Comparison of ENCODE assay signal across 8 cellular contexts in genomic region chr17:55601874-55602364, GRCh38.
DNase-seq lines count a peak whose midpoint lies in the region; ATAC-seq and TF ChIP-seq lines count a peak whose summit lies in the region.

No MANE protein-coding gene starts in this region.

- H3K36me3 ChIP-seq in DOHH2 (ENCODE audit: control insufficient read depth, low read length) (no peaks in the 10 kb centered on the region), HAP-1 (replicated peaks) (no peaks in the 10 kb centered on the region; the same call in 1 of the 2 replicates), mammary epithelial cell (ENCODE audit: insufficient read depth, low read length) (no peaks in the 10 kb centered on the region), mesodermal cell (ENCODE audit: control insufficient read depth, insufficient read depth, low read length) (no peaks in the 10 kb centered on the region)

- H3K9ac ChIP-seq in mammary epithelial cell (ENCODE audit: insufficient read depth, low read length) = no peak overlapping the region

- H3F3A ChIP-seq in DOHH2 (ENCODE audit: control insufficient read depth, insufficient read depth) = no peaks in the 10 kb centered on the region

- dilution Hi-C loops in mammary epithelial cell (cut with HindIII; ENCODE audit: low sequenced_read_pairs) = no loop called here

- CTCF ChIA-PET in mammary epithelial cell (lab: Charles Lee; ENCODE audit: low non-redundant PET) = interaction anchor here (0.6 to 1.4 kb wide), 5 partner anchors 40 to 418 kb away, joined by 3 to 12 read pairs (median 5); no protein-coding TSS in a partner anchor

- BruUV-seq in mammary epithelial cell (replicated peaks; lab: Mats Ljungman, UMichigan) = no TSS peak

- peak; percentile 39 to 42 for DNase-seq in HAP-1 (ENCODE audit: low spot score in 2 of 2)
- DNase-seq in NCI-H524 treated with DMSO at 0.1 percent for 48 hours (lab: John Stamatoyannopoulos, UW) = peak; percentile 13
- DNase-seq in mammary epithelial cell = peak; percentile 27
- DNase-seq in NCI-H748 (lab: John Stamatoyannopoulos, UW; ENCODE audit: unreplicated experiment) = no peak
- no peak for DNase-seq in stimulated activated CD4-positive, alpha-beta T cell treated with anti-CD3 and anti-CD28 coated beads, Interleukin-12 subunit alpha, Interleukin-12 subunit beta, amount 100 ng/mL, for 4 hours

- no peak overlapping the region for H2AFZ ChIP-seq in mammary epithelial cell (ENCODE audit: low read depth, low read length)

- in situ Hi-C loops in HAP-1 (cut with MboI; ENCODE audit: low sequenced_read_pairs) = no loop called here
- in situ Hi-C loops in mammary epithelial cell (cut with MboI; ENCODE audit: low sequenced_read_pairs in 2 of 2) = loop anchor here in 1 of 2 donors (5.0 kb wide), 1 partner anchor 75 kb away; no protein-coding TSS in a partner anchor

- H3K9me3 ChIP-seq in DOHH2 (ENCODE audit: control insufficient read depth, insufficient read depth, low read length) (peaks cover 7% of the 10 kb centered on the region; the same call in 1 of the 2 replicates), HAP-1 (no peaks in the 10 kb centered on the region), mammary epithelial cell (replicated peaks; ENCODE audit: insufficient read depth, low read length) (peaks cover 3% of the 10 kb centered on the region), mesodermal cell (ENCODE audit: control insufficient read depth, low read length) (peaks cover 6% of the 10 kb centered on the region)

- TF ChIP-seq CTCF in DOHH2 (IDR thresholded peaks at IDR 0.05; ENCODE audit: low read depth, low read length, poor library complexity, severe bottlenecking) = peak; percentile 66
- TF ChIP-seq CTCF in mammary epithelial cell (conservative IDR thresholded peaks at IDR 0.05 in 1 of 2, IDR thresholded peaks at IDR 0.05 in 1 of 2; ENCODE audit: extremely low read depth in 1 of 2, insufficient read depth in 1 of 2, low read depth in 1 of 2, low read length in 2 of 2) = peak; percentile 75 to 81

- H3K4me3 ChIP-seq in DOHH2 (ENCODE audit: low read length) = no peak overlapping the region
- no peak overlapping the region for H3K4me3 ChIP-seq in HAP-1
- no peak overlapping the region for H3K4me3 ChIP-seq in mammary epithelial cell (replicated peaks in 1 of 3; ENCODE audit: insufficient read depth in 1 of 3, low read depth in 2 of 3, low read length in 3 of 3)
- H3K4me3 ChIP-seq in mesodermal cell (ENCODE audit: extremely low read depth, insufficient read depth, low read length, poor library complexity, severe bottlenecking) = no peak overlapping the region

- H3K4me2 ChIP-seq in DOHH2 (ENCODE audit: low read length) (no peak overlapping the region), mammary epithelial cell (ENCODE audit: insufficient read depth, low read depth, low read length) (no peak overlapping the region)

- H4K20me1 ChIP-seq in DOHH2 (ENCODE audit: control insufficient read depth, insufficient read depth, low read depth, low read length) = no peaks in the 10 kb centered on the region
- no peaks in the 10 kb centered on the region for H4K20me1 ChIP-seq in mammary epithelial cell (ENCODE audit: insufficient read depth, low read length)

- no peaks in the 10 kb centered on the region for H3K9me2 ChIP-seq in DOHH2 (replicated peaks; ENCODE audit: control insufficient read depth, low read length)

- H3K4me1 ChIP-seq in DOHH2 (ENCODE audit: control insufficient read depth, low read length) = no peaks in the 10 kb centered on the region
- no peaks in the 10 kb centered on the region for H3K4me1 ChIP-seq in HAP-1
- no peaks in the 10 kb centered on the region for H3K4me1 ChIP-seq in mammary epithelial cell (ENCODE audit: insufficient read depth, low read length)
- peaks cover 11% of the 10 kb centered on the region for H3K4me1 ChIP-seq in mesodermal cell (ENCODE audit: control insufficient read depth, insufficient read depth, low read length, poor library complexity, severe bottlenecking)

- H3K79me2 ChIP-seq in DOHH2 (ENCODE audit: control insufficient read depth, low read length) = no peaks in the 10 kb centered on the region
- H3K79me2 ChIP-seq in mammary epithelial cell (ENCODE audit: insufficient read depth, low read length) = no peaks in the 10 kb centered on the region

- H3K27ac ChIP-seq in DOHH2 (ENCODE audit: low read depth, low read length) (no peak overlapping the region), mammary epithelial cell (ENCODE audit: insufficient read depth, low read depth, low read length) (no peak overlapping the region), mesodermal cell (ENCODE audit: low read depth, low read length, severe bottlenecking) (peak overlapping the region; percentile 93)

- H3K27me3 ChIP-seq in DOHH2 (ENCODE audit: control insufficient read depth, low read length) (no peaks in the 10 kb centered on the region), HAP-1 (ENCODE audit: low read depth) (no peaks in the 10 kb centered on the region), mammary epithelial cell (ENCODE audit: insufficient read depth, low read length) (no peaks in the 10 kb centered on the region)

- intact Hi-C loops in mammary epithelial cell (cut with micrococcal nuclease) = loop anchor here (1.0 to 5.0 kb wide), 5 partner anchors 17 to 223 kb away; no protein-coding TSS in a partner anchor

- ATAC-seq in HG02870 (IDR thresholded peaks at IDR 0.05; ENCODE audit: unreplicated experiment) = no peak

Comparison
In these comparisons a context has a peak if more than half of its experiments do, and no peak if none do; other contexts are left out.
1. DNase-seq: peak in HAP-1 (2 of 2), NCI-H524 treated with DMSO at 0.1 percent for 48 hours (single experiment) and mammary epithelial cell (single experiment); none in NCI-H748 (single experiment) and stimulated activated CD4-positive, alpha-beta T cell treated with anti-CD3 and anti-CD28 coated beads, Interleukin-12 subunit alpha, Interleukin-12 subunit beta, amount 100 ng/mL, for 4 hours (single experiment).